In the genomic region with DNA sequence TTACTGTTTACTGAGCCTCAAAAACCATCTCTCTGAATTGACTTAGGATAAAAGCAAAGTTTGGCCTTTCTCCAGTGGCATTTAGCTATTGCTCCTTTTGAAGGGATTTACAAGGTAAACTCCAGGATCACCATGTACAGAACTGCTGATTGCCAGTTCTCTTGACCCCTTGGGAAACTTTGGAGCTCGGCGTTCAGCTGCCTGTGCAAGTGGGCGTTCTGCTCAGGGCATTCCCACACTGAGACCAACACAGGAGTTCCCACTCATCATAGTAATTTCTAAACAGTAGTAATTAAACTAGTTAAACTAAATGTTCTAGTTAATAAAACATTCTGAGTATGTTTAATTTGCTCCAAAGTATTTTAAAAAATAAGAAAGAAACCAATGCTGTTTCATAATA, we compare ENCODE assay signal across 17 cellular contexts. TPM values are rescaled to one million over a fixed set of nuclear protein-coding genes. Genes with fewer than 3 reads are reported as not detected.
"Had no signal": no experiment of that assay in that cellular context is flagged by ENCODE, and none has a peak within 500 bp of the region (broad histone marks: within the 10 kb centered on the region; RNA-seq: fewer than 3 reads in every experiment).

No MANE protein-coding gene starts in this region.

- H3K4me1 ChIP-seq: sigmoid colon had no signal

- H3K27me3 ChIP-seq: hepatocyte, ovary, sigmoid colon had no signal

- H3K4me2 ChIP-seq: hepatocyte had no signal

- H3K79me2 ChIP-seq: hepatocyte had no signal

- H2AFZ ChIP-seq: hepatocyte had no signal

- H3K36me3 ChIP-seq: ovary, sigmoid colon had no signal

- DNase-seq: activated CD4-positive, alpha-beta T cell treated with anti-CD3 and anti-CD28 coated beads for 4 hours; activated CD8-positive, alpha-beta memory T cell treated with anti-CD3 and anti-CD28 coated beads, Interleukin-2, amount 50 U/mL, for 4 hours; activated CD8-positive, alpha-beta T cell treated with anti-CD3 and anti-CD28 coated beads, Interleukin-2, amount 10 ng/mL, durations not matched to agents 7 days and 5 days; activated gamma-delta T cell treated with Interleukin-2 at 50 U/mL for 16 hours; activated T-cell treated with anti-CD3 and anti-CD28 coated beads, Interleukin-2, amount 50 U/mL, for 48 hours; amniotic stem cell; caudate nucleus; islet precursor cell; midbrain; ovary; sigmoid colon; stimulated activated CD4-positive, alpha-beta T cell treated with anti-CD3 and anti-CD28 coated beads, Interleukin-1b, Interleukin-23, amount 100 ng/mL, for 48 hours had no signal

- H3K9me3 ChIP-seq: ovary, sigmoid colon had no signal

- H3K4me3 ChIP-seq: hepatocyte, ovary, sigmoid colon had no signal

- H3K27ac ChIP-seq: hepatocyte, ovary, sigmoid colon had no signal

- ATAC-seq: activated CD8-positive, alpha-beta T cell treated with anti-CD3 and anti-CD28 coated beads, Interleukin-2, amount 10 ng/mL, durations not matched to agents 7 days and 5 days; left lobe of liver; WTC11 had no signal

RNA-seq across cellular contexts. Expression of a gene that starts 14.9 kb away (rescaled TPM):
- total RNA-seq: left lobe of liver, lung microvascular endothelial cell, pulmonary artery endothelial cell had no signal
